Comparison of ENCODE assay signal across 12 cellular contexts in the genomic region with DNA sequence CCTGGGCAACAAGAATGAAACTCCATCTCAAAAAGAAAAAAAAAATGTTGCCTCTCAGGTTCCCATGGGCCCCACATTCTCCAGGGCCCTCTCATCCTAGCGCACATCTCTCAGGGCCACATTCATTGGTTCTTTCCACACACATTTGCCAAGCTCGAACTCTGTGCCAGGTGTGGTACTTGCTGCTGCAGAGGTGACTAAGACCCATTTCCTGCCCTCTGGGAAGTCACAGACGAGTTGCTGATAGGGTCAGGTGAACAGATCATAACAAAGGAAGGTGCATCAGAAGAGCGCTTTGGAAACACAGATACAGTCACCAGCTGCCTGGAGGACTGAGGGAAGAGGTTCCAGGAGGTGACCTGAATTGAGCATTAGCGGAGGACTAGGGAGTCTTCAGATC. TPM values are rescaled to one million over a fixed set of nuclear protein-coding genes. Genes with fewer than 3 reads are reported as not detected.
DNase-seq lines count a peak whose midpoint lies in the region; ATAC-seq, FAIRE-seq and TF ChIP-seq lines count a peak whose summit lies in the region.
"Had no signal": no experiment of that assay in that cellular context is flagged by ENCODE, and none has a peak within 500 bp of the region (broad histone marks: within the 10 kb centered on the region; RNA-seq: fewer than 3 reads in every experiment).

No MANE protein-coding gene starts in this region.

- peaks cover 10% of the 10 kb centered on the region for H3K4me1 Mint-ChIP-seq in activated T-helper 17 cell treated with anti-CD3 and anti-CD28 coated beads, Interleukin-2, amount 50 U/mL, for 72 hours

- H3K27ac Mint-ChIP-seq in activated T-helper 17 cell treated with anti-CD3 and anti-CD28 coated beads, Interleukin-2, amount 50 U/mL, for 72 hours: peak overlapping the region; percentile 24
- H3K27ac Mint-ChIP-seq: activated CD8-positive, alpha-beta memory T cell treated with anti-CD3 and anti-CD28 coated beads, Interleukin-2, amount 10 ng/mL, durations not matched to agents 7 days and 5 days had no signal

- no peak for FAIRE-seq in HepG2 (lab: Jason Lieb, UNC)
- FAIRE-seq: H1 had no signal

- intact Hi-C loops in HepG2 (cut with micrococcal nuclease; ENCODE audit: unreplicated experiment) (no loop called here), right lobe of liver (cut with DNase I) (loop anchor here in 1 of 2 donors (10.0 kb wide), 1 partner anchor 89 kb away; no protein-coding TSS in a partner anchor), PC-9 (cut with micrococcal nuclease; ENCODE audit: unreplicated experiment) (no loop called here)

- BruUV-seq in HepG2 (replicated peaks; lab: Mats Ljungman, UMichigan): no TSS peak
- BruUV-seq in PC-9 (replicated peaks; lab: Mats Ljungman, UMichigan): no TSS peak

- H2AFZ ChIP-seq in HepG2 (ENCODE audit: low read length) (no peak overlapping the region), PC-9 (no peak overlapping the region)

- TF ChIP-seq POLR2A in HepG2 (IDR thresholded peaks at IDR 0.05; ENCODE audit: insufficient read depth in 1 of 2, low read depth in 2 of 2, low read length in 2 of 2) (no peak), right lobe of liver (IDR thresholded peaks at IDR 0.05) (no peak)

- no peaks in the 10 kb centered on the region for H3K9me3 Mint-ChIP-seq in activated T-helper 17 cell treated with anti-CD3 and anti-CD28 coated beads, Interleukin-2, amount 50 U/mL, for 72 hours

- peaks cover 4% of the 10 kb centered on the region for H3K27me3 Mint-ChIP-seq in activated T-helper 17 cell treated with anti-CD3 and anti-CD28 coated beads, Interleukin-2, amount 50 U/mL, for 72 hours

- H3K4me3 ChIP-seq in HepG2 (replicated peaks in 1 of 3; ENCODE audit: insufficient read depth in 1 of 3, low read depth in 2 of 3, low read length in 3 of 3) (no peak overlapping the region), right lobe of liver (no peak overlapping the region), PC-9 (no peak overlapping the region), coronary artery (no peak overlapping the region)

- H3K27me3 ChIP-seq in HepG2 (ENCODE audit: control insufficient read depth in 1 of 2, insufficient read depth in 2 of 2, low read length in 2 of 2) (peaks cover 0 to 47% of the 10 kb centered on the region in 2 experiments; a peak in 3 of 5 replicates), right lobe of liver (no peaks in the 10 kb centered on the region), PC-9 (ENCODE audit: insufficient read depth, low read depth) (no peaks in the 10 kb centered on the region)

- no peaks in the 10 kb centered on the region for H4K20me1 ChIP-seq in HepG2 (ENCODE audit: insufficient read depth, low read length)
- no peaks in the 10 kb centered on the region for H4K20me1 ChIP-seq in PC-9 (ENCODE audit: insufficient read depth)

- H3K36me3 ChIP-seq in HepG2 (replicated peaks in 1 of 2; ENCODE audit: control insufficient read depth in 1 of 2, insufficient read depth in 2 of 2, low read length in 2 of 2) (no peaks in the 10 kb centered on the region), right lobe of liver (no peaks in the 10 kb centered on the region), PC-9 (ENCODE audit: low read depth) (no peaks in the 10 kb centered on the region)
- H3K36me3 ChIP-seq: BE2C had no signal

- 61% methylated on average over 5 of the region's 5 CpGs for WGBS in HepG2 (ENCODE audit: low lambda C conversion rate)
- 68% methylated on average over 5 of the region's 5 CpGs for WGBS in right lobe of liver (ENCODE audit: insufficient coverage, low coverage, low lambda C conversion rate, missing lambda C conversion rate)

- no peak for TF ChIP-seq RAD21 in HepG2 (CRISPR knock-in tag; IDR thresholded peaks at IDR 0.05)

- no peak overlapping the region for H3K4me3 Mint-ChIP-seq in activated T-helper 17 cell treated with anti-CD3 and anti-CD28 coated beads, Interleukin-2, amount 50 U/mL, for 72 hours
- H3K4me3 Mint-ChIP-seq: activated CD8-positive, alpha-beta memory T cell treated with anti-CD3 and anti-CD28 coated beads, Interleukin-2, amount 10 ng/mL, durations not matched to agents 7 days and 5 days had no signal

- no peak for TF ChIP-seq EP300 in HepG2 (IDR thresholded peaks at IDR 0.05; ENCODE audit: low read depth in 2 of 2, low read length in 2 of 2)
- no peak for TF ChIP-seq EP300 in HepG2 (CRISPR knock-in tag; IDR thresholded peaks at IDR 0.05; ENCODE audit: borderline replicate concordance)

- H3K36me3 Mint-ChIP-seq in activated T-helper 17 cell treated with anti-CD3 and anti-CD28 coated beads, Interleukin-2, amount 50 U/mL, for 72 hours (ENCODE audit: low read depth): no peaks in the 10 kb centered on the region
- H3K36me3 Mint-ChIP-seq: activated CD8-positive, alpha-beta memory T cell treated with anti-CD3 and anti-CD28 coated beads, Interleukin-2, amount 10 ng/mL, durations not matched to agents 7 days and 5 days had no signal

- no peak overlapping the region for H3K27ac ChIP-seq in HepG2 (ENCODE audit: extremely low read length, insufficient read depth, low read length)
- H3K27ac ChIP-seq in right lobe of liver: no peak overlapping the region
- no peak overlapping the region for H3K27ac ChIP-seq in PC-9
- no peak overlapping the region for H3K27ac ChIP-seq in coronary artery

- DNase-seq in HepG2 (ENCODE audit: low spot score) (no peak), right lobe of liver (no peak), PC-9 (peak; percentile 39 to 87), DMS 273 (lab: John Stamatoyannopoulos, UW; ENCODE audit: unreplicated experiment) (no peak), coronary artery (ENCODE audit: low spot score) (no peak)
- peak; percentile 29 for DNase-seq in stimulated activated CD4-positive, alpha-beta T cell treated with anti-CD3 and anti-CD28 coated beads, Interleukin-4, amount 100 ng/mL, for 24 hours
- DNase-seq: activated CD8-positive, alpha-beta memory T cell treated with anti-CD3 and anti-CD28 coated beads, Interleukin-2, amount 10 ng/mL, durations not matched to agents 7 days and 5 days; BE2C; T-helper 9 cell had no signal

- peaks cover 15% of the 10 kb centered on the region for H3F3A ChIP-seq in PC-9 (ENCODE audit: insufficient read depth, low read depth)

- H3K9me2 ChIP-seq in PC-9 (ENCODE audit: insufficient read depth): no peaks in the 10 kb centered on the region

- ATAC-seq in HepG2 (no peak), right lobe of liver (no peak), GM21576 (IDR thresholded peaks at IDR 0.05; ENCODE audit: unreplicated experiment) (no peak)
- ATAC-seq in activated T-helper 17 cell treated with anti-CD3 and anti-CD28 coated beads, Interleukin-2, amount 50 U/mL, for 72 hours (replicated peaks): peak; percentile 57
- ATAC-seq: activated CD8-positive, alpha-beta memory T cell treated with anti-CD3 and anti-CD28 coated beads, Interleukin-2, amount 10 ng/mL, durations not matched to agents 7 days and 5 days had no signal

- POLR2A ChIA-PET in HepG2 (lab: Yijun Ruan, JAX): no interaction called here
- POLR2A ChIA-PET in PC-9 (lab: Charles Lee; ENCODE audit: unreplicated experiment): interaction anchor here (0.6 kb wide), 1 partner anchor 11 kb away, joined by 3 read pairs; no protein-coding TSS in a partner anchor

- CTCF ChIA-PET in HepG2 (lab: Yijun Ruan, JAX; ENCODE audit: low intra/inter-chr PET ratio, low total read pairs) (no interaction called here), PC-9 (lab: Charles Lee) (no interaction called here)

- H3K4me2 ChIP-seq in HepG2 (ENCODE audit: low read depth, low read length): no peak overlapping the region
- H3K4me2 ChIP-seq in PC-9: no peak overlapping the region

- TF ChIP-seq CTCF in HepG2 (CRISPR knock-in tag; IDR thresholded peaks at IDR 0.05) (no peak), right lobe of liver (IDR thresholded peaks at IDR 0.05) (no peak), PC-9 (conservative IDR thresholded peaks at IDR 0.05) (no peak), coronary artery (IDR thresholded peaks at IDR 0.05) (no peak)

- H3K79me2 ChIP-seq in HepG2 (ENCODE audit: insufficient read depth, low read length): no peaks in the 10 kb centered on the region
- H3K79me2 ChIP-seq in PC-9 (ENCODE audit: low read depth): no peaks in the 10 kb centered on the region

- H3K9me3 ChIP-seq in HepG2 (ENCODE audit: low read length) (no peaks in the 10 kb centered on the region), right lobe of liver (no peaks in the 10 kb centered on the region), PC-9 (ENCODE audit: insufficient read depth, low read depth) (no peaks in the 10 kb centered on the region)
- H3K9me3 ChIP-seq: BE2C had no signal

- H3K4me1 ChIP-seq in HepG2 (ENCODE audit: insufficient read depth, low read length) (peaks cover 25% of the 10 kb centered on the region), right lobe of liver (no peaks in the 10 kb centered on the region), PC-9 (replicated peaks; ENCODE audit: insufficient read depth) (peaks cover 11% of the 10 kb centered on the region)
- H3K4me1 ChIP-seq: BE2C had no signal

- in situ Hi-C loops in HepG2 (cut with HindIII; ENCODE audit: extremely low pct_ligation_motif_present, low pct_unique_long_range_greater_than_20kb): no loop called here

- H3K9ac ChIP-seq in HepG2 (ENCODE audit: insufficient read depth, low read depth, low read length): no peak overlapping the region

RNA-seq across cellular contexts. Expression of gene GSDMA, which starts 1.0 kb away (rescaled TPM):
- not detected in 2 replicates for total RNA-seq in HepG2 (2016; rRNA removed; fragmentation: Illumina TruSeq; extraction: Trizol)
- not detected in 2 replicates for total RNA-seq in HepG2 (2016; cell fraction: cytosol; rRNA removed; fragmentation: Illumina TruSeq; extraction: Trizol; ENCODE audit: low read depth)
- not detected in 2 replicates for total RNA-seq in HepG2 (2016; cell fraction: insoluble cytoplasmic fraction; rRNA removed; fragmentation: Illumina TruSeq; extraction: Trizol)
- not detected in 2 replicates for total RNA-seq in HepG2 (2016; cell fraction: membrane; rRNA removed; fragmentation: Illumina TruSeq; extraction: Trizol)
- not detected in 2 replicates for total RNA-seq in HepG2 (2016; cell fraction: nucleus; rRNA removed; fragmentation: Illumina TruSeq; extraction: Trizol)
- polyA plus RNA-seq in HepG2 (2011; rRNA removed): 0.07 TPM in 1 of 2 replicates, not detected in the other
- 0.08 TPM in 1 of 2 replicates, not detected in the other for polyA plus RNA-seq in HepG2 (2011; cell fraction: cytosol; rRNA removed)
- not detected in 2 replicates for polyA plus RNA-seq in HepG2 (2011; cell fraction: nucleus; rRNA removed)
- not detected in 2 replicates for polyA plus RNA-seq in HepG2 (2012)
- polyA plus RNA-seq in HepG2 (2016; cell fraction: cytosol; fragmentation: Illumina TruSeq; extraction: Trizol; ENCODE audit: low read depth): not detected in 2 replicates
- not detected in 2 replicates for polyA plus RNA-seq in HepG2 (2016; cell fraction: insoluble cytoplasmic fraction; fragmentation: Illumina TruSeq; extraction: Trizol; ENCODE audit: low read depth)
- polyA plus RNA-seq in HepG2 (2016; cell fraction: membrane; fragmentation: Illumina TruSeq; extraction: Trizol; ENCODE audit: low read depth): not detected in 2 replicates
- polyA plus RNA-seq in HepG2 (2016; cell fraction: nucleus; fragmentation: Illumina TruSeq; extraction: Trizol; ENCODE audit: insufficient read depth, low read depth): not detected in 2 replicates
- not detected in 2 replicates for polyA minus RNA-seq in HepG2 (2011; rRNA and poly(A)+ RNA removed; ENCODE audit: low replicate concordance)
- not detected in 2 replicates for polyA minus RNA-seq in HepG2 (2011; cell fraction: cytosol; rRNA and poly(A)+ RNA removed)
- polyA minus RNA-seq in HepG2 (2011; cell fraction: nucleus; rRNA and poly(A)+ RNA removed): not detected in 2 replicates
- total RNA-seq in right lobe of liver: under 1 TPM in 2 of 6 experiments, not detected in 4; 0.42 to 0.99 TPM
- total RNA-seq in PC-9 (2021): 0.35 and 0.55 TPM in 2 replicates
- total RNA-seq in activated T-helper 17 cell treated with anti-CD3 and anti-CD28 coated beads, Interleukin-2, amount 50 U/mL, for 72 hours: 1 to 10 TPM in 1 of 2 donors, under 1 TPM in 1; 0.63 to 1.1 TPM
- total RNA-seq: activated CD8-positive, alpha-beta memory T cell treated with anti-CD3 and anti-CD28 coated beads, Interleukin-2, amount 10 ng/mL, durations not matched to agents 7 days and 5 days; H1 had no signal

RNA-seq across cellular contexts. Expression of gene PSMD3, which starts 16.8 kb away (rescaled TPM):
- total RNA-seq in HepG2 (2016; rRNA removed; fragmentation: Illumina TruSeq; extraction: Trizol) (114 and 146 TPM in 2 replicates), right lobe of liver (10 to 100 TPM; 58.3 to 85.3 (median 67.4) TPM), PC-9 (2021) (93.2 and 130 TPM in 2 replicates)
- 19.9 and 20.3 TPM in 2 replicates for total RNA-seq in HepG2 (2016; cell fraction: cytosol; rRNA removed; fragmentation: Illumina TruSeq; extraction: Trizol; ENCODE audit: low read depth)
- total RNA-seq in HepG2 (2016; cell fraction: insoluble cytoplasmic fraction; rRNA removed; fragmentation: Illumina TruSeq; extraction: Trizol): 99.4 and 154 TPM in 2 replicates
- total RNA-seq in HepG2 (2016; cell fraction: membrane; rRNA removed; fragmentation: Illumina TruSeq; extraction: Trizol): 37.5 and 39.8 TPM in 2 replicates
- total RNA-seq in HepG2 (2016; cell fraction: nucleus; rRNA removed; fragmentation: Illumina TruSeq; extraction: Trizol): 88.8 and 102 TPM in 2 replicates
- 97.4 and 118 TPM in 2 replicates for polyA plus RNA-seq in HepG2 (2011; rRNA removed)
- polyA plus RNA-seq in HepG2 (2011; cell fraction: cytosol; rRNA removed): 82.0 and 93.0 TPM in 2 replicates
- 117 and 120 TPM in 2 replicates for polyA plus RNA-seq in HepG2 (2011; cell fraction: nucleus; rRNA removed)
- 97.2 and 131 TPM in 2 replicates for polyA plus RNA-seq in HepG2 (2012)
- 14.5 and 14.8 TPM in 2 replicates for polyA plus RNA-seq in HepG2 (2016; cell fraction: cytosol; fragmentation: Illumina TruSeq; extraction: Trizol; ENCODE audit: low read depth)
- polyA plus RNA-seq in HepG2 (2016; cell fraction: insoluble cytoplasmic fraction; fragmentation: Illumina TruSeq; extraction: Trizol; ENCODE audit: low read depth): 110 and 126 TPM in 2 replicates
- 20.5 and 22.5 TPM in 2 replicates for polyA plus RNA-seq in HepG2 (2016; cell fraction: membrane; fragmentation: Illumina TruSeq; extraction: Trizol; ENCODE audit: low read depth)
- 160 and 165 TPM in 2 replicates for polyA plus RNA-seq in HepG2 (2016; cell fraction: nucleus; fragmentation: Illumina TruSeq; extraction: Trizol; ENCODE audit: insufficient read depth, low read depth)
- 151 and 161 TPM in 2 replicates for polyA minus RNA-seq in HepG2 (2011; rRNA and poly(A)+ RNA removed; ENCODE audit: low replicate concordance)
- polyA minus RNA-seq in HepG2 (2011; cell fraction: cytosol; rRNA and poly(A)+ RNA removed): 49.5 and 51.3 TPM in 2 replicates
- 34.4 and 36.3 TPM in 2 replicates for polyA minus RNA-seq in HepG2 (2011; cell fraction: nucleus; rRNA and poly(A)+ RNA removed)
- 100 to 1,000 TPM in 1 of 2 donors, 10 to 100 TPM in 1; 97.6 to 159 TPM for total RNA-seq in activated T-helper 17 cell treated with anti-CD3 and anti-CD28 coated beads, Interleukin-2, amount 50 U/mL, for 72 hours

RNA-seq across cellular contexts. Expression of gene LRRC3C, which starts 36.3 kb away (rescaled TPM):
- not detected in 2 replicates for total RNA-seq in HepG2 (2016; rRNA removed; fragmentation: Illumina TruSeq; extraction: Trizol)
- not detected in 2 replicates for total RNA-seq in HepG2 (2016; cell fraction: cytosol; rRNA removed; fragmentation: Illumina TruSeq; extraction: Trizol; ENCODE audit: low read depth)
- not detected in 2 replicates for total RNA-seq in HepG2 (2016; cell fraction: insoluble cytoplasmic fraction; rRNA removed; fragmentation: Illumina TruSeq; extraction: Trizol)
- total RNA-seq in HepG2 (2016; cell fraction: membrane; rRNA removed; fragmentation: Illumina TruSeq; extraction: Trizol): not detected in 2 replicates
- total RNA-seq in HepG2 (2016; cell fraction: nucleus; rRNA removed; fragmentation: Illumina TruSeq; extraction: Trizol): not detected in 2 replicates
- 0.10 and 0.17 TPM in 2 replicates for polyA plus RNA-seq in HepG2 (2011; rRNA removed)
- 0.11 TPM in 1 of 2 replicates, not detected in the other for polyA plus RNA-seq in HepG2 (2011; cell fraction: cytosol; rRNA removed)
- not detected in 2 replicates for polyA plus RNA-seq in HepG2 (2011; cell fraction: nucleus; rRNA removed)
- polyA plus RNA-seq in HepG2 (2012): not detected in 2 replicates
- polyA plus RNA-seq in HepG2 (2016; cell fraction: cytosol; fragmentation: Illumina TruSeq; extraction: Trizol; ENCODE audit: low read depth): not detected in 2 replicates
- polyA plus RNA-seq in HepG2 (2016; cell fraction: insoluble cytoplasmic fraction; fragmentation: Illumina TruSeq; extraction: Trizol; ENCODE audit: low read depth): not detected in 2 replicates
- not detected in 2 replicates for polyA plus RNA-seq in HepG2 (2016; cell fraction: membrane; fragmentation: Illumina TruSeq; extraction: Trizol; ENCODE audit: low read depth)
- polyA plus RNA-seq in HepG2 (2016; cell fraction: nucleus; fragmentation: Illumina TruSeq; extraction: Trizol; ENCODE audit: insufficient read depth, low read depth): not detected in 2 replicates
- 0.24 TPM in 1 of 2 replicates, not detected in the other for polyA minus RNA-seq in HepG2 (2011; rRNA and poly(A)+ RNA removed; ENCODE audit: low replicate concordance)
- not detected in 2 replicates for polyA minus RNA-seq in HepG2 (2011; cell fraction: cytosol; rRNA and poly(A)+ RNA removed)
- not detected in 2 replicates for polyA minus RNA-seq in HepG2 (2011; cell fraction: nucleus; rRNA and poly(A)+ RNA removed)
- total RNA-seq in right lobe of liver: not detected
- total RNA-seq in PC-9 (2021): not detected in 2 replicates
- total RNA-seq in activated T-helper 17 cell treated with anti-CD3 and anti-CD28 coated beads, Interleukin-2, amount 50 U/mL, for 72 hours: not detected
- total RNA-seq: activated CD8-positive, alpha-beta memory T cell treated with anti-CD3 and anti-CD28 coated beads, Interleukin-2, amount 10 ng/mL, durations not matched to agents 7 days and 5 days; H1 had no signal
- polyA plus RNA-seq: H1 had no signal

RNA-seq across cellular contexts. Expression of gene ORMDL3, which starts 36.4 kb away (rescaled TPM):
- total RNA-seq in HepG2 (2016; rRNA removed; fragmentation: Illumina TruSeq; extraction: Trizol) (125 and 181 TPM in 2 replicates), right lobe of liver (100 to 1,000 TPM; 105 to 174 (median 128) TPM), PC-9 (2021) (51.1 and 68.1 TPM in 2 replicates)
- 52.8 and 58.2 TPM in 2 replicates for total RNA-seq in HepG2 (2016; cell fraction: cytosol; rRNA removed; fragmentation: Illumina TruSeq; extraction: Trizol; ENCODE audit: low read depth)
- 110 and 214 TPM in 2 replicates for total RNA-seq in HepG2 (2016; cell fraction: insoluble cytoplasmic fraction; rRNA removed; fragmentation: Illumina TruSeq; extraction: Trizol)
- 136 and 143 TPM in 2 replicates for total RNA-seq in HepG2 (2016; cell fraction: membrane; rRNA removed; fragmentation: Illumina TruSeq; extraction: Trizol)
- total RNA-seq in HepG2 (2016; cell fraction: nucleus; rRNA removed; fragmentation: Illumina TruSeq; extraction: Trizol): 112 and 134 TPM in 2 replicates
- 384 and 546 TPM in 2 replicates for polyA plus RNA-seq in HepG2 (2011; rRNA removed)
- polyA plus RNA-seq in HepG2 (2011; cell fraction: cytosol; rRNA removed): 330 and 331 TPM in 2 replicates
- 319 and 431 TPM in 2 replicates for polyA plus RNA-seq in HepG2 (2011; cell fraction: nucleus; rRNA removed)
- 176 and 292 TPM in 2 replicates for polyA plus RNA-seq in HepG2 (2012)
- 35.1 and 42.1 TPM in 2 replicates for polyA plus RNA-seq in HepG2 (2016; cell fraction: cytosol; fragmentation: Illumina TruSeq; extraction: Trizol; ENCODE audit: low read depth)
- polyA plus RNA-seq in HepG2 (2016; cell fraction: insoluble cytoplasmic fraction; fragmentation: Illumina TruSeq; extraction: Trizol; ENCODE audit: low read depth): 81.8 and 96.3 TPM in 2 replicates
- polyA plus RNA-seq in HepG2 (2016; cell fraction: membrane; fragmentation: Illumina TruSeq; extraction: Trizol; ENCODE audit: low read depth): 72.9 and 81.6 TPM in 2 replicates
- 169 and 170 TPM in 2 replicates for polyA plus RNA-seq in HepG2 (2016; cell fraction: nucleus; fragmentation: Illumina TruSeq; extraction: Trizol; ENCODE audit: insufficient read depth, low read depth)
- 76.0 and 1,167 TPM in 2 replicates for polyA minus RNA-seq in HepG2 (2011; rRNA and poly(A)+ RNA removed; ENCODE audit: low replicate concordance)
- 115 and 192 TPM in 2 replicates for polyA minus RNA-seq in HepG2 (2011; cell fraction: cytosol; rRNA and poly(A)+ RNA removed)
- 79.2 and 94.6 TPM in 2 replicates for polyA minus RNA-seq in HepG2 (2011; cell fraction: nucleus; rRNA and poly(A)+ RNA removed)
- total RNA-seq in activated T-helper 17 cell treated with anti-CD3 and anti-CD28 coated beads, Interleukin-2, amount 50 U/mL, for 72 hours: 10 to 100 TPM; 66.8 to 70.3 TPM

RNA-seq across cellular contexts. Expression of gene GSDMB, which starts 45.4 kb away (rescaled TPM):
- 0.70 and 3.3 TPM in 2 replicates for total RNA-seq in HepG2 (2016; rRNA removed; fragmentation: Illumina TruSeq; extraction: Trizol)
- 0.44 and 0.51 TPM in 2 replicates for total RNA-seq in HepG2 (2016; cell fraction: cytosol; rRNA removed; fragmentation: Illumina TruSeq; extraction: Trizol; ENCODE audit: low read depth)
- total RNA-seq in HepG2 (2016; cell fraction: insoluble cytoplasmic fraction; rRNA removed; fragmentation: Illumina TruSeq; extraction: Trizol): 0.76 and 2.9 TPM in 2 replicates
- 0.31 and 0.62 TPM in 2 replicates for total RNA-seq in HepG2 (2016; cell fraction: membrane; rRNA removed; fragmentation: Illumina TruSeq; extraction: Trizol)
- 8.3 and 9.3 TPM in 2 replicates for total RNA-seq in HepG2 (2016; cell fraction: nucleus; rRNA removed; fragmentation: Illumina TruSeq; extraction: Trizol)
- 30.4 and 39.4 TPM in 2 replicates for polyA plus RNA-seq in HepG2 (2011; rRNA removed)
- polyA plus RNA-seq in HepG2 (2011; cell fraction: cytosol; rRNA removed): 3.7 and 4.3 TPM in 2 replicates
- 140 and 180 TPM in 2 replicates for polyA plus RNA-seq in HepG2 (2011; cell fraction: nucleus; rRNA removed)
- polyA plus RNA-seq in HepG2 (2012): 36.5 and 54.8 TPM in 2 replicates
- polyA plus RNA-seq in HepG2 (2016; cell fraction: cytosol; fragmentation: Illumina TruSeq; extraction: Trizol; ENCODE audit: low read depth): 0.33 and 0.52 TPM in 2 replicates
- 0.73 and 1.2 TPM in 2 replicates for polyA plus RNA-seq in HepG2 (2016; cell fraction: insoluble cytoplasmic fraction; fragmentation: Illumina TruSeq; extraction: Trizol; ENCODE audit: low read depth)
- polyA plus RNA-seq in HepG2 (2016; cell fraction: membrane; fragmentation: Illumina TruSeq; extraction: Trizol; ENCODE audit: low read depth): 0.26 and 0.35 TPM in 2 replicates
- 21.8 and 24.9 TPM in 2 replicates for polyA plus RNA-seq in HepG2 (2016; cell fraction: nucleus; fragmentation: Illumina TruSeq; extraction: Trizol; ENCODE audit: insufficient read depth, low read depth)
- polyA minus RNA-seq in HepG2 (2011; rRNA and poly(A)+ RNA removed; ENCODE audit: low replicate concordance): 4.9 and 23.3 TPM in 2 replicates
- 1.1 and 1.5 TPM in 2 replicates for polyA minus RNA-seq in HepG2 (2011; cell fraction: cytosol; rRNA and poly(A)+ RNA removed)
- polyA minus RNA-seq in HepG2 (2011; cell fraction: nucleus; rRNA and poly(A)+ RNA removed): 42.0 and 56.2 TPM in 2 replicates
- 10 to 100 TPM in 3 of 6 experiments, 1 to 10 TPM in 3; 4.7 to 40.8 (median 18.8) TPM for total RNA-seq in right lobe of liver
- 39.9 and 50.4 TPM in 2 replicates for total RNA-seq in PC-9 (2021)
- total RNA-seq in activated T-helper 17 cell treated with anti-CD3 and anti-CD28 coated beads, Interleukin-2, amount 50 U/mL, for 72 hours: 10 to 100 TPM; 28.9 to 37.6 TPM

Comparison
In these comparisons a context has a peak if more than half of its experiments do, and no peak if none do; other contexts are left out.
1. DNase-seq: peak in PC-9 (2 of 2) and stimulated activated CD4-positive, alpha-beta T cell treated with anti-CD3 and anti-CD28 coated beads, Interleukin-4, amount 100 ng/mL, for 24 hours (single experiment); none in HepG2 (single experiment), right lobe of liver (0 of 3), DMS 273 (single experiment) and coronary artery (single experiment).